ENCODE assay signal across 13 cellular contexts in the genomic region with DNA sequence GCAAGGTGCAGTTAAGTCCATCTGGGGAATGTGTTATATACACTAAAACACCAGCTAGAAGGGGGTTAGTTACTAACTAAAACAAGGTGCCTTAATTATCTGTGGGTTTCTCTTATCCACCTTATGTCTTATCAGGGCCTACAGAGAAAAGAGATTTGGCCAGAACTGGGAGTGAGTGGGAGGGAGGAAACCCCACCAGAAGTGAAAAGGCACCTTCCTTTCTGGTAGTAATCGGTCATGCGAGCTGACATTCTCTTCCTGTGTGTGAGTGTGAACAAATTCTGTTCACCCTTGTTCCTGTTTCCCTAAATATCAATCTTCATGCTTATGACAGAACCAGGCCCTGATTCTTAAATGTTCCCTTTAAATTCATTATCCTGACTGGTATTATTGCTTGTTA. TPM values are rescaled to one million over a fixed set of nuclear protein-coding genes. Genes with fewer than 3 reads are reported as not detected.
DNase-seq lines count a peak whose midpoint lies in the region; ATAC-seq and TF ChIP-seq lines count a peak whose summit lies in the region.
"Had no signal": no experiment of that assay in that cellular context is flagged by ENCODE, and none has a peak within 500 bp of the region (broad histone marks: within the 10 kb centered on the region; RNA-seq: fewer than 3 reads in every experiment).

No MANE protein-coding gene starts in this region.

- no peak for TF ChIP-seq POLR2A in ovary (IDR thresholded peaks at IDR 0.05)

- peaks cover 22% of the 10 kb centered on the region for H3K4me1 Mint-ChIP-seq in activated T-cell treated with anti-CD3 and anti-CD28 coated beads, Interleukin-2, amount 50 U/mL, for 24 hours (ENCODE audit: low read depth)
- H3K4me1 Mint-ChIP-seq: brain had no signal

- TF ChIP-seq EP300 in ovary (IDR thresholded peaks at IDR 0.05), result no peak

- no peak overlapping the region for H3K4me3 Mint-ChIP-seq in activated T-cell treated with anti-CD3 and anti-CD28 coated beads, Interleukin-2, amount 50 U/mL, for 24 hours
- H3K4me3 Mint-ChIP-seq: brain had no signal

- peak; percentile 69 for ATAC-seq in HG02610 (IDR thresholded peaks at IDR 0.05; ENCODE audit: unreplicated experiment)
- ATAC-seq in HG03565 (IDR thresholded peaks at IDR 0.05; ENCODE audit: unreplicated experiment), result peak; percentile 68
- ATAC-seq in stimulated activated naive CD8-positive, alpha-beta T cell treated with anti-CD3 and anti-CD28 coated beads, Interleukin-15, Interleukin-2, amounts not matched to agents 100 U/mL and 50 U/mL, for 24 hours, result peak; percentile 66
- ATAC-seq: left cardiac atrium, upper lobe of right lung had no signal

- no peaks in the 10 kb centered on the region for H3K9me3 Mint-ChIP-seq in activated T-cell treated with anti-CD3 and anti-CD28 coated beads, Interleukin-2, amount 50 U/mL, for 24 hours

- H3K27ac Mint-ChIP-seq in activated T-cell treated with anti-CD3 and anti-CD28 coated beads, Interleukin-2, amount 50 U/mL, for 24 hours, result peak overlapping the region; percentile 58
- H3K27ac Mint-ChIP-seq: brain had no signal

- H3K27me3 Mint-ChIP-seq in activated T-cell treated with anti-CD3 and anti-CD28 coated beads, Interleukin-2, amount 50 U/mL, for 24 hours, result peaks cover 51% of the 10 kb centered on the region
- H3K27me3 Mint-ChIP-seq: brain had no signal

- H3K9me3 ChIP-seq in ovary, result no peaks in the 10 kb centered on the region
- H3K9me3 ChIP-seq: upper lobe of right lung had no signal

- no peak overlapping the region for H3K4me3 ChIP-seq in ovary
- no peak overlapping the region for H3K4me3 ChIP-seq in dorsolateral prefrontal cortex
- H3K4me3 ChIP-seq: upper lobe of right lung had no signal

- 60 to 71% (median 62%) methylated on average over 2 of the region's 2 CpGs for WGBS in ovary, 3 donors

- no peaks in the 10 kb centered on the region for H3K36me3 ChIP-seq in ovary
- H3K36me3 ChIP-seq: upper lobe of right lung had no signal

- intact Hi-C loops in ovary (cut with DNase I) (loop anchor here in 3 of 4 donors (2.0 to 5.0 kb wide), 2 partner anchors 80 to 81 kb away; no protein-coding TSS in a partner anchor), dorsolateral prefrontal cortex (cut with DNase I) (loop anchor here (5.0 to 10.0 kb wide), 3 partner anchors 77 to 600 kb away; no protein-coding TSS in a partner anchor)

- TF ChIP-seq CTCF in ovary (IDR thresholded peaks at IDR 0.05), result no peak
- no peak for TF ChIP-seq CTCF in dorsolateral prefrontal cortex (IDR thresholded peaks at IDR 0.05 in 54 of 56, conservative IDR thresholded peaks at IDR 0.05 in 2 of 56; ENCODE audit: low read depth in 1 of 56, partially characterized antibody in 56 of 56)

- H3K36me3 Mint-ChIP-seq in activated T-cell treated with anti-CD3 and anti-CD28 coated beads, Interleukin-2, amount 50 U/mL, for 24 hours (ENCODE audit: low read depth), result no peaks in the 10 kb centered on the region
- H3K36me3 Mint-ChIP-seq: brain had no signal

- no peak for DNase-seq in activated T-cell treated with anti-CD3 and anti-CD28 coated beads, Interleukin-2, amount 50 U/mL, for 24 hours
- DNase-seq in activated T-cell treated with anti-CD3 and anti-CD28 coated beads for 4 hours, result no peak
- DNase-seq in stimulated activated naive CD8-positive, alpha-beta T cell treated with anti-CD3 and anti-CD28 coated beads, Interleukin-15, Interleukin-2, amounts not matched to agents 100 U/mL and 50 U/mL, for 24 hours, result peak; percentile 5
- DNase-seq in ovary, result no peak
- no peak for DNase-seq in dorsolateral prefrontal cortex
- no peak for DNase-seq in hippocampal formation (lab: John Stamatoyannopoulos, UW)
- DNase-seq: activated CD8-positive, alpha-beta memory T cell treated with anti-CD3 and anti-CD28 coated beads for 24 hours; left cardiac atrium; NCI-H1436 treated with DMSO at 0.1 percent for 48 hours; upper lobe of right lung had no signal

- H3K4me1 ChIP-seq in ovary (ENCODE audit: insufficient read depth), result no peaks in the 10 kb centered on the region
- H3K4me1 ChIP-seq: upper lobe of right lung had no signal

- H3K27me3 ChIP-seq in ovary, result no peaks in the 10 kb centered on the region
- peaks cover 0 to 84% (median 38%) of the 10 kb centered on the region in 45 donors for H3K27me3 ChIP-seq in dorsolateral prefrontal cortex
- H3K27me3 ChIP-seq: upper lobe of right lung had no signal

- H3K27ac ChIP-seq in ovary, result no peak overlapping the region
- no peak overlapping the region for H3K27ac ChIP-seq in dorsolateral prefrontal cortex
- H3K27ac ChIP-seq: upper lobe of right lung had no signal

RNA-seq across cellular contexts. Expression of gene SRPX2, which starts 43.5 kb away (rescaled TPM):
- total RNA-seq in ovary (10 to 100 TPM in 3 of 7 donors, 1 to 10 TPM in 4; 2.3 to 19.6 (median 9.5) TPM), dorsolateral prefrontal cortex (10 to 100 TPM in 1 of 120 experiments, 1 to 10 TPM in 98, under 1 TPM in 21; 0.35 to 11.3 (median 2.1) TPM)
- 10 to 100 TPM in 1 of 2 donors, 1 to 10 TPM in 1; 8.2 to 29.0 TPM for polyA plus RNA-seq in ovary

RNA-seq across cellular contexts. Expression of gene SYTL4, which starts 44.4 kb away (rescaled TPM):
- total RNA-seq in ovary (100 to 1,000 TPM in 4 of 7 donors, 10 to 100 TPM in 3; 42.0 to 132 (median 112) TPM), dorsolateral prefrontal cortex (10 to 100 TPM in 97 of 120 experiments, 1 to 10 TPM in 23; 2.2 to 61.5 (median 15.9) TPM)
- polyA plus RNA-seq in ovary, result 10 to 100 TPM; 61.1 to 68.0 TPM

RNA-seq across cellular contexts. Expression of gene TSPAN6, which starts 50.9 kb away (rescaled TPM):
- total RNA-seq in ovary, result 10 to 100 TPM; 41.2 to 68.2 (median 52.0) TPM
- 10 to 100 TPM; 70.1 to 70.8 TPM for polyA plus RNA-seq in ovary
- total RNA-seq in dorsolateral prefrontal cortex, result 10 to 100 TPM in 47 of 120 experiments, 1 to 10 TPM in 73; 4.6 to 17.7 (median 9.1) TPM
